ENCODE assay signal across 1 cellular context in the genomic region with DNA sequence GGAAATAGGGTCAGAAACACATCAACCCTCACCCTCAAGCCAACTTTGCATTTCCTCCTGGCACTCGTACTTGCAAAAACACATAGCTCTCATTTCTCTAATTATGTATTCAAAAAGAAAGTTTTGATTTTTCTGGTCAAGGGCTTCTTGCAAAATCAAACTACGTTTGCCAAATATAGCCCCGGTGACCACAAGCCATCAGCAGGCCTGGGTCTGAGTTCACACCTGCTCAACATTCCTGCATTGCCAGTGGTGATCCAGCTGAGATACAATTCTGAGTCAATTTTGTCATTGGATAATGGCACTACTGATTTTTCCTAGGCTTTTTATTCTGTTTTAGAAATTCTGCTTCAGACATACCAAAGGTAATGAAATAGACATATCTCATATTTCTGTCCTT.
TF ChIP-seq lines count a peak whose summit lies in the region.

No MANE protein-coding gene starts in this region.

TF ChIP-seq in SK-N-SH treated with all-trans-retinoic acid at 6 μM for 48 hours, 23 proteins besides CTCF, POLR2A, EP300 and RAD21:
- TF ChIP-seq ZNF70 (CRISPR knock-in tag; IDR thresholded peaks at IDR 0.05) (no peak), SNAI2 (CRISPR knock-in tag; IDR thresholded peaks at IDR 0.05) (no peak), TOX (CRISPR knock-in tag; IDR thresholded peaks at IDR 0.05; ENCODE audit: borderline replicate concordance) (no peak), OSR1 (CRISPR knock-in tag; IDR thresholded peaks at IDR 0.05) (no peak), RARB (CRISPR knock-in tag; IDR thresholded peaks at IDR 0.05) (no peak), ZFP3 (CRISPR knock-in tag; IDR thresholded peaks at IDR 0.05) (no peak), ARNTL (CRISPR knock-in tag; IDR thresholded peaks at IDR 0.05; ENCODE audit: borderline replicate concordance, low read depth) (no peak), ZNF565 (CRISPR knock-in tag; conservative IDR thresholded peaks at IDR 0.05; ENCODE audit: low read depth) (no peak), ESRRG (CRISPR knock-in tag; IDR thresholded peaks at IDR 0.05) (no peak), CSDC2 (CRISPR knock-in tag; IDR thresholded peaks at IDR 0.05) (no peak), ZNF8 (CRISPR knock-in tag; IDR thresholded peaks at IDR 0.05) (no peak), GLIS3 (CRISPR knock-in tag; IDR thresholded peaks at IDR 0.05) (no peak), TCF4 (CRISPR knock-in tag; IDR thresholded peaks at IDR 0.05; ENCODE audit: borderline replicate concordance) (no peak)
- TF ChIP-seq, protein P1, sequence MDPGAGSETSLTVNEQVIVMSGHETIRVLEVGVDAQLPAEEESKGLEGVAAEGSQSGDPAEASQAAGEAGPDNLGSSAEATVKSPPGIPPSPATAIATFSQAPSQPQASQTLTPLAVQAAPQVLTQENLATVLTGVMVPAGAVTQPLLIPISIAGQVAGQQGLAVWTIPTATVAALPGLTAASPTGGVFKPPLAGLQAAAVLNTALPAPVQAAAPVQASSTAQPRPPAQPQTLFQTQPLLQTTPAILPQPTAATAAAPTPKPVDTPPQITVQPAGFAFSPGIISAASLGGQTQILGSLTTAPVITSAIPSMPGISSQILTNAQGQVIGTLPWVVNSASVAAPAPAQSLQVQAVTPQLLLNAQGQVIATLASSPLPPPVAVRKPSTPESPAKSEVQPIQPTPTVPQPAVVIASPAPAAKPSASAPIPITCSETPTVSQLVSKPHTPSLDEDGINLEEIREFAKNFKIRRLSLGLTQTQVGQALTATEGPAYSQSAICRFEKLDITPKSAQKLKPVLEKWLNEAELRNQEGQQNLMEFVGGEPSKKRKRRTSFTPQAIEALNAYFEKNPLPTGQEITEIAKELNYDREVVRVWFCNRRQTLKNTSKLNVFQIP (CRISPR knock-in tag; IDR thresholded peaks at IDR 0.05; ENCODE audit: borderline replicate concordance, low read depth), result no peak
- TF ChIP-seq, protein P2, sequence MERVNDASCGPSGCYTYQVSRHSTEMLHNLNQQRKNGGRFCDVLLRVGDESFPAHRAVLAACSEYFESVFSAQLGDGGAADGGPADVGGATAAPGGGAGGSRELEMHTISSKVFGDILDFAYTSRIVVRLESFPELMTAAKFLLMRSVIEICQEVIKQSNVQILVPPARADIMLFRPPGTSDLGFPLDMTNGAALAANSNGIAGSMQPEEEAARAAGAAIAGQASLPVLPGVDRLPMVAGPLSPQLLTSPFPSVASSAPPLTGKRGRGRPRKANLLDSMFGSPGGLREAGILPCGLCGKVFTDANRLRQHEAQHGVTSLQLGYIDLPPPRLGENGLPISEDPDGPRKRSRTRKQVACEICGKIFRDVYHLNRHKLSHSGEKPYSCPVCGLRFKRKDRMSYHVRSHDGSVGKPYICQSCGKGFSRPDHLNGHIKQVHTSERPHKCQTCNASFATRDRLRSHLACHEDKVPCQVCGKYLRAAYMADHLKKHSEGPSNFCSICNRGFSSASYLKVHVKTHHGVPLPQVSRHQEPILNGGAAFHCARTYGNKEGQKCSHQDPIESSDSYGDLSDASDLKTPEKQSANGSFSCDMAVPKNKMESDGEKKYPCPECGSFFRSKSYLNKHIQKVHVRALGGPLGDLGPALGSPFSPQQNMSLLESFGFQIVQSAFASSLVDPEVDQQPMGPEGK (CRISPR knock-in tag; IDR thresholded peaks at IDR 0.05; ENCODE audit: borderline replicate concordance), result no peak
- TF ChIP-seq, protein P3, sequence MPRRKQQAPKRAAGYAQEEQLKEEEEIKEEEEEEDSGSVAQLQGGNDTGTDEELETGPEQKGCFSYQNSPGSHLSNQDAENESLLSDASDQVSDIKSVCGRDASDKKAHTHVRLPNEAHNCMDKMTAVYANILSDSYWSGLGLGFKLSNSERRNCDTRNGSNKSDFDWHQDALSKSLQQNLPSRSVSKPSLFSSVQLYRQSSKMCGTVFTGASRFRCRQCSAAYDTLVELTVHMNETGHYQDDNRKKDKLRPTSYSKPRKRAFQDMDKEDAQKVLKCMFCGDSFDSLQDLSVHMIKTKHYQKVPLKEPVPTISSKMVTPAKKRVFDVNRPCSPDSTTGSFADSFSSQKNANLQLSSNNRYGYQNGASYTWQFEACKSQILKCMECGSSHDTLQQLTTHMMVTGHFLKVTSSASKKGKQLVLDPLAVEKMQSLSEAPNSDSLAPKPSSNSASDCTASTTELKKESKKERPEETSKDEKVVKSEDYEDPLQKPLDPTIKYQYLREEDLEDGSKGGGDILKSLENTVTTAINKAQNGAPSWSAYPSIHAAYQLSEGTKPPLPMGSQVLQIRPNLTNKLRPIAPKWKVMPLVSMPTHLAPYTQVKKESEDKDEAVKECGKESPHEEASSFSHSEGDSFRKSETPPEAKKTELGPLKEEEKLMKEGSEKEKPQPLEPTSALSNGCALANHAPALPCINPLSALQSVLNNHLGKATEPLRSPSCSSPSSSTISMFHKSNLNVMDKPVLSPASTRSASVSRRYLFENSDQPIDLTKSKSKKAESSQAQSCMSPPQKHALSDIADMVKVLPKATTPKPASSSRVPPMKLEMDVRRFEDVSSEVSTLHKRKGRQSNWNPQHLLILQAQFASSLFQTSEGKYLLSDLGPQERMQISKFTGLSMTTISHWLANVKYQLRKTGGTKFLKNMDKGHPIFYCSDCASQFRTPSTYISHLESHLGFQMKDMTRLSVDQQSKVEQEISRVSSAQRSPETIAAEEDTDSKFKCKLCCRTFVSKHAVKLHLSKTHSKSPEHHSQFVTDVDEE (CRISPR knock-in tag; IDR thresholded peaks at IDR 0.05), result no peak
- TF ChIP-seq, protein P4, sequence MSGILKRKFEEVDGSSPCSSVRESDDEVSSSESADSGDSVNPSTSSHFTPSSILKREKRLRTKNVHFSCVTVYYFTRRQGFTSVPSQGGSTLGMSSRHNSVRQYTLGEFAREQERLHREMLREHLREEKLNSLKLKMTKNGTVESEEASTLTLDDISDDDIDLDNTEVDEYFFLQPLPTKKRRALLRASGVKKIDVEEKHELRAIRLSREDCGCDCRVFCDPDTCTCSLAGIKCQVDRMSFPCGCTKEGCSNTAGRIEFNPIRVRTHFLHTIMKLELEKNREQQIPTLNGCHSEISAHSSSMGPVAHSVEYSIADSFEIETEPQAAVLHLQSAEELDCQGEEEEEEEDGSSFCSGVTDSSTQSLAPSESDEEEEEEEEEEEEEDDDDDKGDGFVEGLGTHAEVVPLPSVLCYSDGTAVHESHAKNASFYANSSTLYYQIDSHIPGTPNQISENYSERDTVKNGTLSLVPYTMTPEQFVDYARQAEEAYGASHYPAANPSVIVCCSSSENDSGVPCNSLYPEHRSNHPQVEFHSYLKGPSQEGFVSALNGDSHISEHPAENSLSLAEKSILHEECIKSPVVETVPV (CRISPR knock-in tag; IDR thresholded peaks at IDR 0.05), result no peak
- TF ChIP-seq, protein P5, sequence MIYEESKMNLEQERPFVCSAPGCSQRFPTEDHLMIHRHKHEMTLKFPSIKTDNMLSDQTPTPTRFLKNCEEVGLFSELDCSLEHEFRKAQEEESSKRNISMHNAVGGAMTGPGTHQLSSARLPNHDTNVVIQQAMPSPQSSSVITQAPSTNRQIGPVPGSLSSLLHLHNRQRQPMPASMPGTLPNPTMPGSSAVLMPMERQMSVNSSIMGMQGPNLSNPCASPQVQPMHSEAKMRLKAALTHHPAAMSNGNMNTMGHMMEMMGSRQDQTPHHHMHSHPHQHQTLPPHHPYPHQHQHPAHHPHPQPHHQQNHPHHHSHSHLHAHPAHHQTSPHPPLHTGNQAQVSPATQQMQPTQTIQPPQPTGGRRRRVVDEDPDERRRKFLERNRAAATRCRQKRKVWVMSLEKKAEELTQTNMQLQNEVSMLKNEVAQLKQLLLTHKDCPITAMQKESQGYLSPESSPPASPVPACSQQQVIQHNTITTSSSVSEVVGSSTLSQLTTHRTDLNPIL (CRISPR knock-in tag; IDR thresholded peaks at IDR 0.05; ENCODE audit: low read depth), result no peak
